18 cellular contexts compared by ENCODE assay signal in genomic region chr15:42100021-42100800, GRCh38. TPM values are rescaled to one million over a fixed set of nuclear protein-coding genes. Genes with fewer than 3 reads are reported as not detected.
A peak's percentile ranks its signal among the peaks of the same experiment; 100 is the strongest.
DNase-seq lines count a peak whose midpoint lies in the region; ATAC-seq, FAIRE-seq and TF ChIP-seq lines count a peak whose summit lies in the region.
"Had no signal": no experiment of that assay in that cellular context is flagged by ENCODE, and none has a peak within 500 bp of the region (broad histone marks: within the 10 kb centered on the region; RNA-seq: fewer than 3 reads in every experiment).

No MANE protein-coding gene starts in this region.

- ATAC-seq in RWPE2 (ENCODE audit: low read depth): peak; percentile 84
- ATAC-seq in GM21447 (IDR thresholded peaks at IDR 0.05; ENCODE audit: unreplicated experiment): no peak
- ATAC-seq in GM18867 (IDR thresholded peaks at IDR 0.05; ENCODE audit: unreplicated experiment): no peak
- ATAC-seq: effector memory CD8-positive, alpha-beta T cell had no signal

- H3K36me3 ChIP-seq in RWPE2 (ENCODE audit: low read depth) (no peaks in the 10 kb centered on the region), small intestine (ENCODE audit: control insufficient read depth in 2 of 2, insufficient read depth in 2 of 2, low read length in 2 of 2) (no peaks in the 10 kb centered on the region)

- H3K27me3 ChIP-seq in RWPE2 (ENCODE audit: insufficient read depth, poor library complexity, severe bottlenecking) (no peaks in the 10 kb centered on the region), small intestine (ENCODE audit: control insufficient read depth in 2 of 2, insufficient read depth in 2 of 2, low read length in 2 of 2) (no peaks in the 10 kb centered on the region)

- DNase-seq in DMS53 (lab: John Stamatoyannopoulos, UW): peak; percentile 56
- no peak for DNase-seq in DMS53 treated with DMSO at 0.1 percent for 48 hours (lab: John Stamatoyannopoulos, UW; ENCODE audit: unreplicated experiment)
- DNase-seq in RWPE2 (ENCODE audit: low spot score): no peak
- DNase-seq in fibroblast of villous mesenchyme (ENCODE audit: low read depth): peak; percentile 7
- peak; percentile 38 for DNase-seq in small intestine
- no peak for DNase-seq in NCI-H146 treated with DMSO at 0.1 percent for 48 hours (lab: John Stamatoyannopoulos, UW; ENCODE audit: unreplicated experiment)
- DNase-seq: activated CD4-positive, alpha-beta T cell treated with anti-CD3 and anti-CD28 coated beads, Interleukin-2, amount 50 U/mL, for 48 hours; anterior cingulate cortex; COR-L47; effector memory CD8-positive, alpha-beta T cell; Kasumi-1; NCI-H2081 treated with DMSO at 0.1 percent for 48 hours had no signal

- FAIRE-seq in small intestine (lab: Jason Lieb, UNC): no peak
- FAIRE-seq: A204.1 had no signal

- H3K27ac ChIP-seq in RWPE2 (ENCODE audit: poor library complexity, severe bottlenecking) (peak overlapping the region; percentile 21), small intestine (ENCODE audit: low read depth in 1 of 2, low read length in 1 of 2) (no peak overlapping the region)

- TF ChIP-seq CTCF in RWPE2 (IDR thresholded peaks at IDR 0.05; ENCODE audit: poor library complexity, severe bottlenecking): no peak
- no peak for TF ChIP-seq CTCF in fibroblast of villous mesenchyme (IDR thresholded peaks at IDR 0.05; ENCODE audit: insufficient read depth, low read depth, low read length)

- no peaks in the 10 kb centered on the region for H3K9me3 ChIP-seq in RWPE2 (ENCODE audit: severe bottlenecking)
- H3K9me3 ChIP-seq in small intestine (ENCODE audit: control insufficient read depth, low read depth): no peaks in the 10 kb centered on the region

- H3K4me1 ChIP-seq in RWPE2 (ENCODE audit: insufficient read depth, poor library complexity, severe bottlenecking) (peaks cover 21% of the 10 kb centered on the region), small intestine (ENCODE audit: control insufficient read depth in 2 of 2, insufficient read depth in 1 of 2, low read depth in 1 of 2, low read length in 1 of 2) (no peaks in the 10 kb centered on the region)

- H3K4me3 ChIP-seq in RWPE2 (ENCODE audit: severe bottlenecking) (no peak overlapping the region), fibroblast of villous mesenchyme (ENCODE audit: low read depth, low read length) (no peak overlapping the region), small intestine (ENCODE audit: low read depth in 1 of 2, low read length in 2 of 2) (no peak overlapping the region)

- 66 to 69% (median 69%) methylated on average over 8 of the region's 8 CpGs for WGBS in small intestine, 3 donors

RNA-seq across cellular contexts. Expression of gene PLA2G4D, which starts 5.8 kb away (rescaled TPM):
- not detected in 2 replicates for total RNA-seq in fibroblast of villous mesenchyme
- under 1 TPM in 2 of 3 donors, not detected in 1; 0.18 to 0.22 TPM for polyA plus RNA-seq in small intestine
- total RNA-seq: activated T-helper 2 cell treated with anti-CD3 and anti-CD28 coated beads, Interferon-gamma antibody, Interleukin-2, Interleukin-4, amounts not matched to agents 10 μg/mL and 5 μg/mL and 100 μg/mL, durations not matched to agents 14 hours and 24 hours and 36 hours; skeletal muscle tissue; temporal lobe had no signal

RNA-seq across cellular contexts. Expression of gene PLA2G4F, which starts 56.2 kb away (rescaled TPM):
- not detected in 2 replicates for total RNA-seq in fibroblast of villous mesenchyme
- 10 to 100 TPM in 2 of 3 donors, 1 to 10 TPM in 1; 8.6 to 27.5 (median 13.3) TPM for polyA plus RNA-seq in small intestine
- total RNA-seq: activated T-helper 2 cell treated with anti-CD3 and anti-CD28 coated beads, Interferon-gamma antibody, Interleukin-2, Interleukin-4, amounts not matched to agents 10 μg/mL and 5 μg/mL and 100 μg/mL, durations not matched to agents 14 hours and 24 hours and 36 hours; skeletal muscle tissue; temporal lobe had no signal

Comparison
In these comparisons a context has a peak if more than half of its experiments do, and no peak if none do; other contexts are left out.
1. DNase-seq: peak in DMS53 (single experiment), fibroblast of villous mesenchyme (single experiment) and small intestine (single experiment); none in DMS53 treated with DMSO at 0.1 percent for 48 hours (single experiment), RWPE2 (single experiment) and NCI-H146 treated with DMSO at 0.1 percent for 48 hours (single experiment).